In genomic region chr17:16569358-16569712, GRCh38 we compare ENCODE assay signal across 7 cellular contexts. TPM values are rescaled to one million over a fixed set of nuclear protein-coding genes. Genes with fewer than 3 reads are reported as not detected.
DNase-seq lines count a peak whose midpoint lies in the region; ATAC-seq, FAIRE-seq and TF ChIP-seq lines count a peak whose summit lies in the region.

No MANE protein-coding gene starts in this region.

- H3K27me3 ChIP-seq in astrocyte (ENCODE audit: insufficient read depth, low read length) (no peaks in the 10 kb centered on the region), psoas muscle (ENCODE audit: insufficient read depth in 3 of 3, low read length in 2 of 3) (no peaks in the 10 kb centered on the region)

- peaks cover 39% of the 10 kb centered on the region for H3K27me3 Mint-ChIP-seq in astrocyte (ENCODE audit: low read depth, unreplicated experiment)

- H3K9ac ChIP-seq in astrocyte (ENCODE audit: low read length) = no peak overlapping the region

- H3K9me3 Mint-ChIP-seq in astrocyte (ENCODE audit: unreplicated experiment) = peaks cover 18% of the 10 kb centered on the region

- peaks cover 14% of the 10 kb centered on the region for H3K36me3 Mint-ChIP-seq in astrocyte (ENCODE audit: low read depth, unreplicated experiment)

- H3K4me2 ChIP-seq in astrocyte (ENCODE audit: low read length) = peak overlapping the region; percentile 95

- TF ChIP-seq CTCF in astrocyte (IDR thresholded peaks at IDR 0.05; ENCODE audit: insufficient read depth, low read depth, low read length) (no peak), psoas muscle (IDR thresholded peaks at IDR 0.05) (no peak)

- ATAC-seq in GM19324 (IDR thresholded peaks at IDR 0.05; ENCODE audit: low FRiP score, unreplicated experiment) = peak; percentile 22
- ATAC-seq in HG03064 (IDR thresholded peaks at IDR 0.05; ENCODE audit: low read depth, unreplicated experiment) = peak; percentile 21
- ATAC-seq in psoas muscle = no peak
- ATAC-seq in GM19455 (IDR thresholded peaks at IDR 0.05; ENCODE audit: unreplicated experiment) = no peak

- peak overlapping the region; percentile 93 for H2AFZ ChIP-seq in astrocyte (ENCODE audit: low read depth, low read length)

- no peak for TF ChIP-seq POLR2A in H54 (IDR thresholded peaks at IDR 0.05; ENCODE audit: low read depth, low read length)

- intact Hi-C loops in psoas muscle (cut with DNase I) = no loop called here

- no peak overlapping the region for H3K27ac Mint-ChIP-seq in astrocyte (ENCODE audit: unreplicated experiment)

- H3K4me1 Mint-ChIP-seq in astrocyte (ENCODE audit: low read depth, unreplicated experiment) = no peaks in the 10 kb centered on the region

- peaks cover 7% of the 10 kb centered on the region for H3K4me1 ChIP-seq in astrocyte (ENCODE audit: insufficient read depth, low read length)
- H3K4me1 ChIP-seq in psoas muscle = peaks cover 9% of the 10 kb centered on the region

- H3K36me3 ChIP-seq in astrocyte (ENCODE audit: insufficient read depth, low read length) (peaks cover 3% of the 10 kb centered on the region), psoas muscle (ENCODE audit: insufficient read depth in 1 of 2, low read depth in 1 of 2) (peaks cover 0 to 26% of the 10 kb centered on the region in 2 donors)

- H3K4me3 ChIP-seq in astrocyte (ENCODE audit: insufficient read depth, low read depth, low read length) (peak overlapping the region; percentile 82), psoas muscle (peak overlapping the region; percentile 98)

- no peak for DNase-seq in astrocyte (ENCODE audit: low read depth)
- no peak for DNase-seq in psoas muscle
- DNase-seq in H54 (ENCODE audit: insufficient read length, low spot score) = no peak
- DNase-seq in DMS79 treated with DMSO at 0.1 percent for 48 hours (lab: John Stamatoyannopoulos, UW) = no peak

- FAIRE-seq in astrocyte (lab: Jason Lieb, UNC) (no peak), H54 (lab: Jason Lieb, UNC) (no peak)

- 21 to 23% (median 23%) methylated on average over 14 of the region's 14 CpGs for WGBS in psoas muscle, 3 donors

- H3K27ac ChIP-seq in astrocyte (ENCODE audit: low read depth, low read length) (no peak overlapping the region), psoas muscle (no peak overlapping the region)

- H3K79me2 ChIP-seq in astrocyte (ENCODE audit: insufficient read depth, low read length) = peaks cover 17% of the 10 kb centered on the region

- H3K9me3 ChIP-seq in astrocyte (ENCODE audit: insufficient read depth, low read depth, low read length) = no peaks in the 10 kb centered on the region
- H3K9me3 ChIP-seq in psoas muscle = no peaks in the 10 kb centered on the region

- no peaks in the 10 kb centered on the region for H4K20me1 ChIP-seq in astrocyte (ENCODE audit: insufficient read depth, low read length)

- peak overlapping the region; percentile 83 for H3K4me3 Mint-ChIP-seq in astrocyte (ENCODE audit: unreplicated experiment)

RNA-seq across cellular contexts. Expression of gene ZNF287, which starts 0.3 kb away (rescaled TPM):
- total RNA-seq in astrocyte (8.7 and 8.9 TPM in 2 replicates), psoas muscle (1 to 10 TPM; 2.5 to 6.6 (median 5.3) TPM)
- 1 to 10 TPM; 1.5 to 10.0 (median 2.2) TPM for polyA plus RNA-seq in psoas muscle

Comparison
In these comparisons a context has a peak if more than half of its experiments do, and no peak if none do; other contexts are left out.
1. ATAC-seq: peak in GM19324 (single experiment) and HG03064 (single experiment); none in psoas muscle (0 of 4) and GM19455 (single experiment).